ENCODE assay signal across 9 cellular contexts in genomic region chr2:134253117-134253704, GRCh38. TPM values are rescaled to one million over a fixed set of nuclear protein-coding genes. Genes with fewer than 3 reads are reported as not detected.
A peak's percentile ranks its signal among the peaks of the same experiment; 100 is the strongest.
DNase-seq lines count a peak whose midpoint lies in the region; ATAC-seq lines count a peak whose summit lies in the region.
"Had no signal": no experiment of that assay in that cellular context is flagged by ENCODE, and none has a peak within 500 bp of the region (broad histone marks: within the 10 kb centered on the region; RNA-seq: fewer than 3 reads in every experiment).

No MANE protein-coding gene starts in this region.

- ATAC-seq in GM21786 (IDR thresholded peaks at IDR 0.05; ENCODE audit: unreplicated experiment) (peak; percentile 64), HG03565 (IDR thresholded peaks at IDR 0.05; ENCODE audit: unreplicated experiment) (peak; percentile 52)
- peak; percentile 62 to 69 for ATAC-seq in stimulated activated naive B cell treated with anti-CD40 and anti-IgM and Interleukin-4, amounts not matched to agents 10 μg/mL and 1 μg/mL and 100 μg/mL, for 72 hours (replicated peaks)

- intact Hi-C loops in activated naive CD4-positive, alpha-beta T cell treated with anti-CD3 and anti-CD28 coated beads for 36 hours (cut with micrococcal nuclease) = loop anchor here (5.0 kb wide), 1 partner anchor 414 kb away; no protein-coding TSS in a partner anchor

- H3K27ac Mint-ChIP-seq in activated naive CD4-positive, alpha-beta T cell treated with anti-CD3 and anti-CD28 coated beads for 36 hours = no peak overlapping the region
- H3K27ac Mint-ChIP-seq in stimulated activated naive B cell treated with anti-CD40 and anti-IgM and Interleukin-4, amounts not matched to agents 10 μg/mL and 1 μg/mL and 100 μg/mL, for 72 hours = peak overlapping the region; percentile 86

- H3K4me1 Mint-ChIP-seq in activated naive CD4-positive, alpha-beta T cell treated with anti-CD3 and anti-CD28 coated beads for 36 hours (ENCODE audit: low read depth) = peaks cover 81% of the 10 kb centered on the region
- H3K4me1 Mint-ChIP-seq in stimulated activated naive B cell treated with anti-CD40 and anti-IgM and Interleukin-4, amounts not matched to agents 10 μg/mL and 1 μg/mL and 100 μg/mL, for 72 hours = peaks cover 69 to 90% of the 10 kb centered on the region in 2 donors

- no peak overlapping the region for H3K4me3 Mint-ChIP-seq in activated naive CD4-positive, alpha-beta T cell treated with anti-CD3 and anti-CD28 coated beads for 36 hours
- peak overlapping the region in 1 of 2 donors; percentile 44 for H3K4me3 Mint-ChIP-seq in stimulated activated naive B cell treated with anti-CD40 and anti-IgM and Interleukin-4, amounts not matched to agents 10 μg/mL and 1 μg/mL and 100 μg/mL, for 72 hours
- H3K4me3 Mint-ChIP-seq: CD14-positive monocyte had no signal

- DNase-seq in activated naive CD4-positive, alpha-beta T cell treated with anti-CD3 and anti-CD28 coated beads for 36 hours = peak; percentile 64
- no peak for DNase-seq in activated naive CD4-positive, alpha-beta T cell treated with Interleukin-2 at 50 U/mL for 16 hours
- DNase-seq in stimulated activated naive B cell treated with anti-CD40 and anti-IgM and Interleukin-4, amounts not matched to agents 10 μg/mL and 1 μg/mL and 100 μg/mL, for 72 hours = peak; percentile 61
- DNase-seq in NCI-H187 (lab: John Stamatoyannopoulos, UW) = no peak
- no peak for DNase-seq in glomerular visceral epithelial cell (ENCODE audit: extremely low spot score)
- DNase-seq in OCI-M2 (lab: John Stamatoyannopoulos, UW; ENCODE audit: unreplicated experiment) = no peak

- no peaks in the 10 kb centered on the region for H3K9me3 Mint-ChIP-seq in activated naive CD4-positive, alpha-beta T cell treated with anti-CD3 and anti-CD28 coated beads for 36 hours
- H3K9me3 Mint-ChIP-seq in stimulated activated naive B cell treated with anti-CD40 and anti-IgM and Interleukin-4, amounts not matched to agents 10 μg/mL and 1 μg/mL and 100 μg/mL, for 72 hours = no peaks in the 10 kb centered on the region
- H3K9me3 Mint-ChIP-seq: CD14-positive monocyte had no signal

- H3K27me3 Mint-ChIP-seq in activated naive CD4-positive, alpha-beta T cell treated with anti-CD3 and anti-CD28 coated beads for 36 hours (ENCODE audit: low read depth) = peaks cover 2% of the 10 kb centered on the region
- no peaks in the 10 kb centered on the region for H3K27me3 Mint-ChIP-seq in stimulated activated naive B cell treated with anti-CD40 and anti-IgM and Interleukin-4, amounts not matched to agents 10 μg/mL and 1 μg/mL and 100 μg/mL, for 72 hours

- H3K36me3 Mint-ChIP-seq in activated naive CD4-positive, alpha-beta T cell treated with anti-CD3 and anti-CD28 coated beads for 36 hours (ENCODE audit: low read depth) = peaks cover 11% of the 10 kb centered on the region
- peaks cover 8 to 25% of the 10 kb centered on the region in 2 donors for H3K36me3 Mint-ChIP-seq in stimulated activated naive B cell treated with anti-CD40 and anti-IgM and Interleukin-4, amounts not matched to agents 10 μg/mL and 1 μg/mL and 100 μg/mL, for 72 hours

- CTCF ChIA-PET in activated naive CD4-positive, alpha-beta T cell treated with anti-CD3 and anti-CD28 coated beads for 36 hours (lab: Charles Lee) = interaction anchor here (0.7 to 1.6 kb wide), 6 partner anchors 10 to 366 kb away, joined by 3 to 10 read pairs (median 4); no protein-coding TSS in a partner anchor

RNA-seq across cellular contexts. Expression of gene MGAT5, which starts 0.7 kb away (rescaled TPM):
- 10 to 100 TPM; 11.6 to 13.0 TPM for total RNA-seq in activated naive CD4-positive, alpha-beta T cell treated with anti-CD3 and anti-CD28 coated beads for 36 hours

Comparison
In these comparisons a context has a peak if more than half of its experiments do, and no peak if none do; other contexts are left out.
1. DNase-seq: peak in activated naive CD4-positive, alpha-beta T cell treated with anti-CD3 and anti-CD28 coated beads for 36 hours (single experiment) and stimulated activated naive B cell treated with anti-CD40 and anti-IgM and Interleukin-4, amounts not matched to agents 10 μg/mL and 1 μg/mL and 100 μg/mL, for 72 hours (single experiment); none in activated naive CD4-positive, alpha-beta T cell treated with Interleukin-2 at 50 U/mL for 16 hours (single experiment), NCI-H187 (0 of 2), glomerular visceral epithelial cell (single experiment) and OCI-M2 (single experiment).
2. Peak in every context shown above with its lines, with median percentiles within 50 percentile points of each other: ATAC-seq.